In genomic region chr12:130870442-130871285, GRCh38 we compare ENCODE assay signal across 8 cellular contexts. TPM values are rescaled to one million over a fixed set of nuclear protein-coding genes. Genes with fewer than 3 reads are reported as not detected.
A peak's percentile ranks its signal among the peaks of the same experiment; 100 is the strongest.
DNase-seq lines count a peak whose midpoint lies in the region; ATAC-seq and TF ChIP-seq lines count a peak whose summit lies in the region.

No MANE protein-coding gene starts in this region.

- no peak for TF ChIP-seq EP300 in upper lobe of left lung (IDR thresholded peaks at IDR 0.05)

- H3K27me3 ChIP-seq in adipocyte (replicated peaks; ENCODE audit: control insufficient read depth, insufficient read depth, low read length) = no peaks in the 10 kb centered on the region
- no peaks in the 10 kb centered on the region for H3K27me3 ChIP-seq in heart right ventricle
- no peaks in the 10 kb centered on the region for H3K27me3 ChIP-seq in upper lobe of left lung

- H3K9ac ChIP-seq in adipocyte (ENCODE audit: low read length) = peak overlapping the region; percentile 93

- no peak for TF ChIP-seq POLR2A in upper lobe of left lung (IDR thresholded peaks at IDR 0.05)

- peak overlapping the region; percentile 93 for H3K4me3 Mint-ChIP-seq in Calu3 (ENCODE audit: low read depth, unreplicated experiment)
- H3K4me3 Mint-ChIP-seq in progenitor cell of endocrine pancreas (ENCODE audit: low read depth) = peak overlapping the region; percentile 74

- intact Hi-C loops in Calu3 (cut with micrococcal nuclease; ENCODE audit: unreplicated experiment) = loop anchor here (2.0 to 10.0 kb wide), 3 partner anchors 20 to 1656 kb away; partner anchors contain the start of gene STX2
- intact Hi-C loops in heart right ventricle (cut with DNase I) = loop anchor here in 3 of 10 donors (1.0 to 5.0 kb wide), 2 partner anchors 31 to 33 kb away; partner anchors contain the start of gene STX2 (in 3 of the 3)

- H3K27me3 Mint-ChIP-seq in Calu3 (ENCODE audit: unreplicated experiment) (no peaks in the 10 kb centered on the region), progenitor cell of endocrine pancreas (peaks cover 2% of the 10 kb centered on the region)

- H3K36me3 Mint-ChIP-seq in Calu3 (ENCODE audit: insufficient read depth, unreplicated experiment) (peaks cover 52% of the 10 kb centered on the region), progenitor cell of endocrine pancreas (ENCODE audit: insufficient read depth) (peaks cover 26% of the 10 kb centered on the region)

- H3K27ac Mint-ChIP-seq in Calu3 (ENCODE audit: unreplicated experiment) (peak overlapping the region; percentile 94), progenitor cell of endocrine pancreas (peak overlapping the region; percentile 94)

- CTCF ChIA-PET in Calu3 (lab: Charles Lee) = interaction anchor here (0.7 to 1.4 kb wide), 9 partner anchors 21 to 262 kb away, joined by 3 to 9 read pairs (median 3); no protein-coding TSS in a partner anchor

- H3K27ac ChIP-seq in heart right ventricle (peak overlapping the region in 9 of 10 donors; percentile 66 to 93 (median 84)), upper lobe of left lung (peak overlapping the region; percentile 77 to 96 (median 84))

- 42 to 44% methylated on average over 31 of the region's 31 CpGs for WGBS in heart right ventricle, 2 donors
- 48 to 54% methylated on average over 24 to 31 of the region's 31 CpGs for WGBS in upper lobe of left lung, 2 donors

- H3K4me1 Mint-ChIP-seq in Calu3 (ENCODE audit: low read depth, unreplicated experiment) (peaks cover 35% of the 10 kb centered on the region), progenitor cell of endocrine pancreas (ENCODE audit: low read depth) (peaks cover 24% of the 10 kb centered on the region)

- H3K4me3 ChIP-seq in adipocyte (ENCODE audit: low read length) (peak overlapping the region; percentile 86), heart right ventricle (peak overlapping the region in 8 of 10 donors; percentile 37 to 89 (median 64)), upper lobe of left lung (peak overlapping the region in 3 of 4 donors; percentile 89 to 98 (median 92))

- TF ChIP-seq CTCF in Calu3 (IDR thresholded peaks at IDR 0.05; ENCODE audit: unreplicated experiment) (peak; percentile 72), heart right ventricle (IDR thresholded peaks at IDR 0.05) (peak in 8 of 9 donors; percentile 18 to 60 (median 40)), progenitor cell of endocrine pancreas (IDR thresholded peaks at IDR 0.05; ENCODE audit: unreplicated experiment) (peak; percentile 65), upper lobe of left lung (IDR thresholded peaks at IDR 0.05) (peak; percentile 35 to 74 (median 51))

- ATAC-seq in GM19452 (IDR thresholded peaks at IDR 0.05; ENCODE audit: unreplicated experiment) (peak; percentile 54), heart right ventricle (peak; percentile 18 to 69 (median 52)), upper lobe of left lung (ENCODE audit: low FRiP score in 2 of 2) (peak; percentile 85 to 86)

- DNase-seq in Calu3 (peak; percentile 84), HK-2 (ENCODE audit: unreplicated experiment) (peak; percentile 24), SW 1271 (lab: John Stamatoyannopoulos, UW) (peak; percentile 71 to 88), adipocyte (ENCODE audit: low read depth) (peak; percentile 81), heart right ventricle (peak; percentile 40 to 48), progenitor cell of endocrine pancreas (ENCODE audit: low spot score, unreplicated experiment) (peak; percentile 44), upper lobe of left lung (peak; percentile 17 to 77)

- H3K36me3 ChIP-seq in adipocyte (ENCODE audit: control insufficient read depth, insufficient read depth, low read length, severe bottlenecking) (peaks cover 29% of the 10 kb centered on the region), heart right ventricle (peaks cover 0 to 29% (median 18%) of the 10 kb centered on the region in 9 donors), upper lobe of left lung (peaks cover 6 to 26% (median 18%) of the 10 kb centered on the region in 4 donors)

- H3K9me3 ChIP-seq in adipocyte (ENCODE audit: control insufficient read depth, low read length) (no peaks in the 10 kb centered on the region), heart right ventricle (peaks cover 0 to 11% (median 0%) of the 10 kb centered on the region in 11 donors), upper lobe of left lung (no peaks in the 10 kb centered on the region)

- H3K9me3 Mint-ChIP-seq in Calu3 (ENCODE audit: low read depth, unreplicated experiment) (no peaks in the 10 kb centered on the region), progenitor cell of endocrine pancreas (ENCODE audit: low read depth) (no peaks in the 10 kb centered on the region)

- peaks cover 23% of the 10 kb centered on the region for H3K4me1 ChIP-seq in adipocyte (ENCODE audit: control insufficient read depth, insufficient read depth, low read length)
- H3K4me1 ChIP-seq in heart right ventricle = peaks cover 0 to 42% (median 27%) of the 10 kb centered on the region in 9 donors
- peaks cover 21 to 33% (median 24%) of the 10 kb centered on the region in 4 donors for H3K4me1 ChIP-seq in upper lobe of left lung

- BruUV-seq in Calu3 (replicated peaks; lab: Mats Ljungman, UMichigan) = TSS peak; percentile 86

RNA-seq across cellular contexts. Expression of gene RAN, which starts 1.2 kb away (rescaled TPM):
- total RNA-seq in Calu3 (2022) (1,463 and 1,538 TPM in 2 replicates), heart right ventricle (100 to 1,000 TPM; 224 to 404 (median 291) TPM), progenitor cell of endocrine pancreas (803 and 832 TPM in 2 replicates), upper lobe of left lung (100 to 1,000 TPM in 5 of 6 donors, 10 to 100 TPM in 1; 75.4 to 406 (median 188) TPM)
- polyA plus RNA-seq in heart right ventricle = 100 to 1,000 TPM in 1 of 2 donors, 10 to 100 TPM in 1; 43.6 to 586 TPM

RNA-seq across cellular contexts. Expression of gene STX2, which starts 31.6 kb away (rescaled TPM):
- total RNA-seq in Calu3 (2022) (21.0 and 26.7 TPM in 2 replicates), heart right ventricle (10 to 100 TPM in 7 of 10 donors, 1 to 10 TPM in 3; 6.0 to 17.0 (median 11.9) TPM), progenitor cell of endocrine pancreas (20.5 and 22.4 TPM in 2 replicates), upper lobe of left lung (100 to 1,000 TPM in 1 of 6 donors, 10 to 100 TPM in 5; 12.4 to 113 (median 27.0) TPM)
- polyA plus RNA-seq in heart right ventricle = 10 to 100 TPM; 10.2 to 11.4 TPM

Comparison
In these comparisons a context has a peak if more than half of its experiments do, and no peak if none do; other contexts are left out.
1. Peak in every context shown above with its lines: DNase-seq, ATAC-seq, H3K4me3 ChIP-seq and H3K27ac ChIP-seq.
2. DNase-seq: peak in every context shown above with its lines; median percentile 84 in Calu3; 81 in adipocyte; 80 in SW 1271; 47 in upper lobe of left lung; 44 in heart right ventricle; 44 in progenitor cell of endocrine pancreas; 24 in HK-2.